ENCODE assay signal across 9 cellular contexts in genomic region chr1:155321577-155322497, GRCh38. TPM values are rescaled to one million over a fixed set of nuclear protein-coding genes. Genes with fewer than 3 reads are reported as not detected.
DNase-seq lines count a peak whose midpoint lies in the region; ATAC-seq, FAIRE-seq and TF ChIP-seq lines count a peak whose summit lies in the region.
"Had no signal": no experiment of that assay in that cellular context is flagged by ENCODE, and none has a peak within 500 bp of the region (broad histone marks: within the 10 kb centered on the region; RNA-seq: fewer than 3 reads in every experiment).

No MANE protein-coding gene starts in this region.

- no peak for ATAC-seq in activated naive CD8-positive, alpha-beta T cell treated with anti-CD3 and anti-CD28 coated beads, Interleukin-2, amount 50 U/mL, for 24 hours
- ATAC-seq in HG02884 (IDR thresholded peaks at IDR 0.05; ENCODE audit: unreplicated experiment): no peak

- no peak for FAIRE-seq in keratinocyte (lab: Jason Lieb, UNC)

- peak overlapping the region; percentile 81 for H3K4me3 Mint-ChIP-seq in activated naive CD8-positive, alpha-beta T cell treated with anti-CD3 and anti-CD28 coated beads, Interleukin-2, amount 50 U/mL, for 24 hours

- peaks cover 23% of the 10 kb centered on the region for H4K20me1 ChIP-seq in keratinocyte (ENCODE audit: control insufficient read depth, extremely low read depth, insufficient read depth, low read length)

- peaks cover 33% of the 10 kb centered on the region for H3K4me1 Mint-ChIP-seq in activated naive CD8-positive, alpha-beta T cell treated with anti-CD3 and anti-CD28 coated beads, Interleukin-2, amount 50 U/mL, for 24 hours

- peak overlapping the region; percentile 96 for H3K4me2 ChIP-seq in keratinocyte (ENCODE audit: control insufficient read depth, extremely low read depth, insufficient read depth, low read depth, low read length)

- dilution Hi-C loops in keratinocyte (cut with MboI; ENCODE audit: extremely low pct_ligation_motif_present, low sequenced_read_pairs): no loop called here

- H3K4me1 ChIP-seq in keratinocyte (ENCODE audit: control insufficient read depth, extremely low read depth, insufficient read depth, low read length): peaks cover 17% of the 10 kb centered on the region

- no peak for TF ChIP-seq CTCF in keratinocyte (optimal IDR thresholded peaks at IDR 0.05 in 1 of 3, IDR thresholded peaks at IDR 0.05 in 1 of 3, conservative IDR thresholded peaks at IDR 0.05 in 1 of 3; ENCODE audit: extremely low read depth in 1 of 3, insufficient read depth in 2 of 3, low read length in 3 of 3)

- H3K36me3 ChIP-seq in keratinocyte (ENCODE audit: control insufficient read depth in 2 of 2, extremely low read depth in 1 of 2, insufficient read depth in 2 of 2, low read length in 2 of 2): peaks cover 27 to 41% of the 10 kb centered on the region in 2 experiments

- H3K9me1 ChIP-seq in keratinocyte (ENCODE audit: control insufficient read depth, extremely low read depth, insufficient read depth, low read length): no peaks in the 10 kb centered on the region

- H3K4me3 ChIP-seq in keratinocyte (ENCODE audit: control insufficient read depth in 2 of 3, extremely low read depth in 1 of 3, insufficient read depth in 2 of 3, low read depth in 1 of 3, low read length in 3 of 3): peak overlapping the region in 2 of 3 experiments; percentile 57 to 78

- no peak overlapping the region for H3K27ac ChIP-seq in keratinocyte (ENCODE audit: control insufficient read depth, insufficient read depth, low read length)
- H3K27ac ChIP-seq in temporal lobe (ENCODE audit: low read depth, low read length): peak overlapping the region; percentile 86

- H3K9ac ChIP-seq in keratinocyte (ENCODE audit: control insufficient read depth, extremely low read depth, insufficient read depth, low read length): no peak overlapping the region

- no peaks in the 10 kb centered on the region for H3K9me3 ChIP-seq in keratinocyte (ENCODE audit: control insufficient read depth, low read depth, low read length)

- H3K9me3 Mint-ChIP-seq in activated naive CD8-positive, alpha-beta T cell treated with anti-CD3 and anti-CD28 coated beads, Interleukin-2, amount 50 U/mL, for 24 hours: no peaks in the 10 kb centered on the region

- H3K79me2 ChIP-seq in keratinocyte (ENCODE audit: control insufficient read depth, insufficient read depth, low read length): peaks cover 16% of the 10 kb centered on the region

- no peak overlapping the region for H3K27ac Mint-ChIP-seq in activated naive CD8-positive, alpha-beta T cell treated with anti-CD3 and anti-CD28 coated beads, Interleukin-2, amount 50 U/mL, for 24 hours

- H3K27me3 Mint-ChIP-seq in activated naive CD8-positive, alpha-beta T cell treated with anti-CD3 and anti-CD28 coated beads, Interleukin-2, amount 50 U/mL, for 24 hours: no peaks in the 10 kb centered on the region

- no peaks in the 10 kb centered on the region for H3K27me3 ChIP-seq in keratinocyte (ENCODE audit: control insufficient read depth, extremely low read depth, insufficient read depth, low read length)

- peaks cover 23% of the 10 kb centered on the region for H3K36me3 Mint-ChIP-seq in activated naive CD8-positive, alpha-beta T cell treated with anti-CD3 and anti-CD28 coated beads, Interleukin-2, amount 50 U/mL, for 24 hours (ENCODE audit: low read depth)

- peak; percentile 5 for DNase-seq in NCI-H510A treated with DMSO at 0.1 percent for 48 hours (lab: John Stamatoyannopoulos, UW)
- no peak for DNase-seq in NCI-H510A (lab: John Stamatoyannopoulos, UW)
- no peak for DNase-seq in activated naive CD8-positive, alpha-beta T cell treated with anti-CD3 and anti-CD28 coated beads, Interleukin-2, amount 50 U/mL, for 24 hours
- DNase-seq in keratinocyte (ENCODE audit: low read depth, low spot score): no peak
- DNase-seq in AG08395 (ENCODE audit: low spot score): no peak
- DNase-seq in NCI-H187 treated with DMSO at 0.1 percent for 48 hours (lab: John Stamatoyannopoulos, UW): no peak

- no peak overlapping the region for H2AFZ ChIP-seq in keratinocyte (ENCODE audit: control insufficient read depth, low read length)

RNA-seq across cellular contexts. Expression of gene RUSC1, which starts 1.1 kb away (rescaled TPM):
- polyA plus RNA-seq in keratinocyte: 32.4 to 40.3 TPM (median 32.8 TPM) in 3 replicates
- polyA plus RNA-seq in keratinocyte (2011; ENCODE audit: low read depth): 6.3 TPM
- polyA plus RNA-seq in keratinocyte (2011; cell fraction: cytosol; rRNA removed): 30.5 and 36.2 TPM in 2 replicates
- polyA plus RNA-seq in keratinocyte (2011; cell fraction: nucleus; rRNA removed): 61.0 and 78.5 TPM in 2 replicates
- 21.8 and 33.9 TPM in 2 replicates for polyA plus RNA-seq in keratinocyte (2012; ENCODE audit: low replicate concordance)
- polyA minus RNA-seq in keratinocyte: 22.4 to 42.9 TPM (median 29.8 TPM) in 3 replicates
- polyA minus RNA-seq in keratinocyte (2011; cell fraction: cytosol; rRNA and poly(A)+ RNA removed): 38.6 TPM
- 20.0 and 22.3 TPM in 2 replicates for polyA minus RNA-seq in keratinocyte (2011; cell fraction: nucleus; rRNA and poly(A)+ RNA removed)
- total RNA-seq in temporal lobe: 47.7 TPM

RNA-seq across cellular contexts. Expression of gene FDPS, which starts 13.2 kb away (rescaled TPM):
- 669 to 898 TPM (median 821 TPM) in 3 replicates for polyA plus RNA-seq in keratinocyte
- 124 TPM for polyA plus RNA-seq in keratinocyte (2011; ENCODE audit: low read depth)
- 608 and 610 TPM in 2 replicates for polyA plus RNA-seq in keratinocyte (2011; cell fraction: cytosol; rRNA removed)
- polyA plus RNA-seq in keratinocyte (2011; cell fraction: nucleus; rRNA removed): 923 and 1,085 TPM in 2 replicates
- polyA plus RNA-seq in keratinocyte (2012; ENCODE audit: low replicate concordance): 213 and 963 TPM in 2 replicates
- polyA minus RNA-seq in keratinocyte: 315 to 366 TPM (median 363 TPM) in 3 replicates
- 264 TPM for polyA minus RNA-seq in keratinocyte (2011; cell fraction: cytosol; rRNA and poly(A)+ RNA removed)
- 237 and 276 TPM in 2 replicates for polyA minus RNA-seq in keratinocyte (2011; cell fraction: nucleus; rRNA and poly(A)+ RNA removed)
- total RNA-seq in temporal lobe: 121 TPM

RNA-seq across cellular contexts. Expression of gene PKLR, which starts 20.6 kb away (rescaled TPM):
- 0.03 to 0.04 TPM in 2 of 3 replicates, not detected in the other for polyA plus RNA-seq in keratinocyte
- not detected for polyA plus RNA-seq in keratinocyte (2011; ENCODE audit: low read depth)
- 0.03 and 0.05 TPM in 2 replicates for polyA plus RNA-seq in keratinocyte (2011; cell fraction: cytosol; rRNA removed)
- polyA plus RNA-seq in keratinocyte (2011; cell fraction: nucleus; rRNA removed): 0.05 TPM in 1 of 2 replicates, not detected in the other
- polyA plus RNA-seq in keratinocyte (2012; ENCODE audit: low replicate concordance): 0.11 TPM in 1 of 2 replicates, not detected in the other
- 0.06 TPM in 1 of 3 replicates, not detected in the others for polyA minus RNA-seq in keratinocyte
- not detected for polyA minus RNA-seq in keratinocyte (2011; cell fraction: cytosol; rRNA and poly(A)+ RNA removed)
- not detected in 2 replicates for polyA minus RNA-seq in keratinocyte (2011; cell fraction: nucleus; rRNA and poly(A)+ RNA removed)
- 0.49 TPM for total RNA-seq in temporal lobe
- total RNA-seq: pulmonary artery endothelial cell had no signal

RNA-seq across cellular contexts. Expression of gene HCN3, which starts 44.6 kb away (rescaled TPM):
- polyA plus RNA-seq in keratinocyte: 2.9 to 4.8 TPM (median 3.0 TPM) in 3 replicates
- polyA plus RNA-seq in keratinocyte (2011; ENCODE audit: low read depth): 1.3 TPM
- 1.4 and 1.5 TPM in 2 replicates for polyA plus RNA-seq in keratinocyte (2011; cell fraction: cytosol; rRNA removed)
- polyA plus RNA-seq in keratinocyte (2011; cell fraction: nucleus; rRNA removed): 19.9 and 21.8 TPM in 2 replicates
- polyA plus RNA-seq in keratinocyte (2012; ENCODE audit: low replicate concordance): 1.2 and 1.9 TPM in 2 replicates
- polyA minus RNA-seq in keratinocyte: 4.9 to 6.6 TPM (median 5.9 TPM) in 3 replicates
- polyA minus RNA-seq in keratinocyte (2011; cell fraction: cytosol; rRNA and poly(A)+ RNA removed): 1.9 TPM
- 3.4 and 5.6 TPM in 2 replicates for polyA minus RNA-seq in keratinocyte (2011; cell fraction: nucleus; rRNA and poly(A)+ RNA removed)
- total RNA-seq in temporal lobe: 15.0 TPM

RNA-seq across cellular contexts. Expression of gene CLK2, which starts 48.5 kb away (rescaled TPM):
- polyA plus RNA-seq in keratinocyte: 42.1 to 45.3 TPM (median 43.1 TPM) in 3 replicates
- polyA plus RNA-seq in keratinocyte (2011; ENCODE audit: low read depth): 20.3 TPM
- polyA plus RNA-seq in keratinocyte (2011; cell fraction: cytosol; rRNA removed): 14.0 and 15.8 TPM in 2 replicates
- 141 and 160 TPM in 2 replicates for polyA plus RNA-seq in keratinocyte (2011; cell fraction: nucleus; rRNA removed)
- polyA plus RNA-seq in keratinocyte (2012; ENCODE audit: low replicate concordance): 23.4 and 26.4 TPM in 2 replicates
- polyA minus RNA-seq in keratinocyte: 26.4 to 66.1 TPM (median 42.9 TPM) in 3 replicates
- polyA minus RNA-seq in keratinocyte (2011; cell fraction: cytosol; rRNA and poly(A)+ RNA removed): 20.3 TPM
- 24.1 and 33.3 TPM in 2 replicates for polyA minus RNA-seq in keratinocyte (2011; cell fraction: nucleus; rRNA and poly(A)+ RNA removed)
- total RNA-seq in temporal lobe: 15.0 TPM
